1 cellular context compared by ENCODE assay signal in genomic region chr10:60487543-60487942, GRCh38.
A peak's percentile ranks its signal among the peaks of the same experiment; 100 is the strongest.
TF ChIP-seq lines count a peak whose summit lies in the region.

No MANE protein-coding gene starts in this region.

TF ChIP-seq in HepG2, 621 proteins besides CTCF, POLR2A, EP300 and RAD21:
- TF ChIP-seq ZNF253 (CRISPR knock-in tag; IDR thresholded peaks at IDR 0.05; ENCODE audit: borderline replicate concordance) (no peak), HMGXB4 (CRISPR knock-in tag; IDR thresholded peaks at IDR 0.05; ENCODE audit: borderline replicate concordance in 1 of 2, low read depth in 1 of 2) (no peak), MAFF (IDR thresholded peaks at IDR 0.05; ENCODE audit: low read depth, low read length) (peak; percentile 71), MAFK (conservative IDR thresholded peaks at IDR 0.05 in 1 of 2, IDR thresholded peaks at IDR 0.05 in 1 of 2; ENCODE audit: low read length in 2 of 2) (peak; percentile 36 to 83; a peak in 2 of 4 replicates), ZFP41 (CRISPR knock-in tag; IDR thresholded peaks at IDR 0.05; ENCODE audit: borderline replicate concordance) (no peak)
